ENCODE assay signal across 8 cellular contexts in genomic region chr7:6637544-6638229, GRCh38.
DNase-seq lines count a peak whose midpoint lies in the region; ATAC-seq and TF ChIP-seq lines count a peak whose summit lies in the region.

No MANE protein-coding gene starts in this region.

- peak; percentile 26 to 37 for DNase-seq in activated CD4-positive, alpha-beta T cell treated with anti-CD3 and anti-CD28 coated beads for 24 hours (ENCODE audit: low read depth in 2 of 2)
- DNase-seq in amniotic stem cell (lab: John Stamatoyannopoulos, UW) = no peak

- no peaks in the 10 kb centered on the region for H3K27me3 ChIP-seq in KMS-11 (ENCODE audit: insufficient read depth, low read depth)
- H3K27me3 ChIP-seq in duodenal mucosa (ENCODE audit: control insufficient read depth in 1 of 2, insufficient read depth in 2 of 2, low read length in 2 of 2) = no peaks in the 10 kb centered on the region
- H3K27me3 ChIP-seq in mucosa of rectum (ENCODE audit: control insufficient read depth in 2 of 2, insufficient read depth in 2 of 2, low read length in 2 of 2) = no peaks in the 10 kb centered on the region

- H3K27ac ChIP-seq in KMS-11 (no peak overlapping the region), duodenal mucosa (ENCODE audit: low read depth, low read length) (no peak overlapping the region), mucosa of rectum (ENCODE audit: low read depth in 2 of 2, low read length in 2 of 2) (peak overlapping the region in 1 of 2 donors; percentile 23)

- H3K4me2 ChIP-seq in KMS-11 = peak overlapping the region; percentile 64

- H3K36me3 Mint-ChIP-seq in stimulated activated memory B cell treated with anti-CD40 and anti-IgM and Interleukin-4, amounts not matched to agents 10 μg/mL and 1 μg/mL and 100 μg/mL, for 72 hours = peaks cover 31% of the 10 kb centered on the region

- H4K20me1 ChIP-seq in KMS-11 (ENCODE audit: insufficient read depth) = no peaks in the 10 kb centered on the region

- no peaks in the 10 kb centered on the region for H3K4me1 ChIP-seq in KMS-11 (ENCODE audit: low read depth, poor library complexity, severe bottlenecking)
- H3K4me1 ChIP-seq in duodenal mucosa (ENCODE audit: control insufficient read depth in 1 of 2, insufficient read depth in 2 of 2, low read length in 2 of 2) = peaks cover 9 to 12% of the 10 kb centered on the region in 2 donors
- peaks cover 5 to 12% of the 10 kb centered on the region in 2 donors for H3K4me1 ChIP-seq in mucosa of rectum (ENCODE audit: control insufficient read depth in 2 of 2, insufficient read depth in 2 of 2, low read length in 2 of 2)

- H3K4me1 Mint-ChIP-seq in stimulated activated memory B cell treated with anti-CD40 and anti-IgM and Interleukin-4, amounts not matched to agents 10 μg/mL and 1 μg/mL and 100 μg/mL, for 72 hours = peaks cover 47% of the 10 kb centered on the region

- peak overlapping the region; percentile 49 for H2AFZ ChIP-seq in KMS-11 (ENCODE audit: low read depth)

- H3K4me3 ChIP-seq in GM12875 (ENCODE audit: low read depth, low read length) (peak overlapping the region; percentile 81), KMS-11 (IDR thresholded peaks at IDR 0.05; ENCODE audit: insufficient read depth, low read depth, low read length) (no peak overlapping the region), duodenal mucosa (ENCODE audit: low read depth in 1 of 2, low read length in 2 of 2) (peak overlapping the region; percentile 65 to 74), mucosa of rectum (ENCODE audit: low read length in 2 of 2) (peak overlapping the region; percentile 71 to 72)

- peak overlapping the region; percentile 79 for H3K27ac Mint-ChIP-seq in stimulated activated memory B cell treated with anti-CD40 and anti-IgM and Interleukin-4, amounts not matched to agents 10 μg/mL and 1 μg/mL and 100 μg/mL, for 72 hours

- peak overlapping the region; percentile 88 for H3K4me3 Mint-ChIP-seq in stimulated activated memory B cell treated with anti-CD40 and anti-IgM and Interleukin-4, amounts not matched to agents 10 μg/mL and 1 μg/mL and 100 μg/mL, for 72 hours

- H3K9ac ChIP-seq in KMS-11 (peak overlapping the region; percentile 48), duodenal mucosa (ENCODE audit: low read depth in 1 of 2, low read length in 2 of 2) (peak overlapping the region; percentile 54 to 61), mucosa of rectum (ENCODE audit: low read depth in 1 of 2, low read length in 2 of 2) (peak overlapping the region; percentile 44 to 73)

- H3K79me2 ChIP-seq in KMS-11 (ENCODE audit: insufficient read depth, low read depth) = no peaks in the 10 kb centered on the region; the same call in 1 of the 2 replicates

- TF ChIP-seq CTCF in GM12875 (IDR thresholded peaks at IDR 0.05; ENCODE audit: borderline replicate concordance, insufficient read depth, low read depth, low read length) = peak; percentile 70
- TF ChIP-seq CTCF in KMS-11 (conservative IDR thresholded peaks at IDR 0.05; ENCODE audit: low read depth, low read length) = 0 out of 2 replicates have a peak, but pooled peaks have one; percentile 21

- H3K36me3 ChIP-seq in KMS-11 (ENCODE audit: insufficient read depth) = peaks cover 3% of the 10 kb centered on the region; the same call in 1 of the 2 replicates
- peaks cover 10 to 24% of the 10 kb centered on the region in 2 donors for H3K36me3 ChIP-seq in duodenal mucosa (ENCODE audit: control insufficient read depth in 1 of 2, insufficient read depth in 2 of 2, low read length in 2 of 2)
- H3K36me3 ChIP-seq in mucosa of rectum (ENCODE audit: control insufficient read depth in 2 of 2, insufficient read depth in 2 of 2, low read length in 2 of 2) = peaks cover 12 to 19% of the 10 kb centered on the region in 2 donors

- H3K9me3 ChIP-seq in duodenal mucosa (ENCODE audit: control insufficient read depth in 1 of 2, low read length in 2 of 2) = no peaks in the 10 kb centered on the region
- H3K9me3 ChIP-seq in mucosa of rectum (ENCODE audit: control insufficient read depth in 2 of 2, low read length in 2 of 2) = no peaks in the 10 kb centered on the region

- peaks cover 3% of the 10 kb centered on the region for H3K9me3 Mint-ChIP-seq in stimulated activated memory B cell treated with anti-CD40 and anti-IgM and Interleukin-4, amounts not matched to agents 10 μg/mL and 1 μg/mL and 100 μg/mL, for 72 hours

- H3K27me3 Mint-ChIP-seq in stimulated activated memory B cell treated with anti-CD40 and anti-IgM and Interleukin-4, amounts not matched to agents 10 μg/mL and 1 μg/mL and 100 μg/mL, for 72 hours = no peaks in the 10 kb centered on the region

- ATAC-seq in GM21786 (IDR thresholded peaks at IDR 0.05; ENCODE audit: unreplicated experiment) = peak; percentile 85
- ATAC-seq in stimulated activated memory B cell treated with anti-CD40 and anti-IgM and Interleukin-4, amounts not matched to agents 10 μg/mL and 1 μg/mL and 100 μg/mL, for 72 hours = peak; percentile 80
